ENCODE assay signal across 14 cellular contexts in the genomic region with DNA sequence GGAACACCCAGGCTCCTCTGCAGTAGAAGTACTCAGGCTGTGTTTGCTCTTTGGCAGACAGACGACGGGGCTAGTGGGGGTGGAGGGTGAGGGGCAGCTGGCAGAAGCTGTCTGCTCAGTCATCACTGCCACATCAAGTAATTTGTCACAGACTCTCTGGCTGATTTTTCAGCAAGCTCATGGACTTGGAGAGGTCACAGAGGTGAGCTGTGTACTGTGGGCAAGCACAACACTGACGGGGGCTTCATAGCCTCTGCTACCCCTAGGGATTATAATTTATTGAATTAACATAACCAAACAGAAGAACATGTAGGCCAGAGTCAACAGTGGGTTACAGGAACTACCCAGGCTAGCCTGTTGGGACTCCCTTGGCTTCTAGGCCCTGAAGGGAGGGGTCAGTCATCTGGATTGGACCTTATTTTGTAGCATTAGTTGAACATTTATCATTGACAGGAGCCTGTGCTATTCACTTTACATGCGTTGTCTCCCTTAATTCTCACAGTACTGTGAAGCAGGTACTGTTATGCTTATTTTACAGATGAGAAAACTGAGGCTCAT. TPM values are rescaled to one million over a fixed set of nuclear protein-coding genes. Genes with fewer than 3 reads are reported as not detected.
DNase-seq lines count a peak whose midpoint lies in the region; ATAC-seq and TF ChIP-seq lines count a peak whose summit lies in the region.
"Had no signal": no experiment of that assay in that cellular context is flagged by ENCODE, and none has a peak within 500 bp of the region (broad histone marks: within the 10 kb centered on the region; RNA-seq: fewer than 3 reads in every experiment).

No MANE protein-coding gene starts in this region.

- peak; percentile 64 for TF ChIP-seq POLR2A in erythroblast (IDR thresholded peaks at IDR 0.05; ENCODE audit: low read length)

- peaks cover 0 to 4% of the 10 kb centered on the region in 2 donors for H3K36me3 Mint-ChIP-seq in stimulated activated naive B cell treated with anti-CD40 and anti-IgM and Interleukin-4, amounts not matched to agents 10 μg/mL and 1 μg/mL and 100 μg/mL, for 72 hours
- no peaks in the 10 kb centered on the region for H3K36me3 Mint-ChIP-seq in activated T-cell treated with anti-CD3 and anti-CD28 coated beads, Interleukin-2, amount 50 U/mL, for 4 hours (ENCODE audit: insufficient read depth)
- H3K36me3 Mint-ChIP-seq: CD4-positive, CD25-positive, alpha-beta regulatory T cell had no signal

- H3K27me3 Mint-ChIP-seq in stimulated activated naive B cell treated with anti-CD40 and anti-IgM and Interleukin-4, amounts not matched to agents 10 μg/mL and 1 μg/mL and 100 μg/mL, for 72 hours = peaks cover 15 to 23% of the 10 kb centered on the region in 2 donors
- H3K27me3 Mint-ChIP-seq in activated T-cell treated with anti-CD3 and anti-CD28 coated beads, Interleukin-2, amount 50 U/mL, for 4 hours (ENCODE audit: low read depth) = peaks cover 13% of the 10 kb centered on the region

- H3K9me3 Mint-ChIP-seq in stimulated activated naive B cell treated with anti-CD40 and anti-IgM and Interleukin-4, amounts not matched to agents 10 μg/mL and 1 μg/mL and 100 μg/mL, for 72 hours = peaks cover 3 to 5% of the 10 kb centered on the region in 2 donors
- peaks cover 4% of the 10 kb centered on the region for H3K9me3 Mint-ChIP-seq in activated T-cell treated with anti-CD3 and anti-CD28 coated beads, Interleukin-2, amount 50 U/mL, for 4 hours
- H3K9me3 Mint-ChIP-seq: CD4-positive, CD25-positive, alpha-beta regulatory T cell had no signal

- no peak overlapping the region for H3K4me3 Mint-ChIP-seq in stimulated activated naive B cell treated with anti-CD40 and anti-IgM and Interleukin-4, amounts not matched to agents 10 μg/mL and 1 μg/mL and 100 μg/mL, for 72 hours
- H3K4me3 Mint-ChIP-seq in activated T-cell treated with anti-CD3 and anti-CD28 coated beads, Interleukin-2, amount 50 U/mL, for 4 hours = no peak overlapping the region
- H3K4me3 Mint-ChIP-seq: activated CD8-positive, alpha-beta T cell treated with anti-CD3 and anti-CD28 coated beads, Interleukin-2, amount 10 ng/mL, durations not matched to agents 7 days and 5 days; CD4-positive, CD25-positive, alpha-beta regulatory T cell; memory B cell; T-helper 17 cell had no signal

- DNase-seq in DMS53 (lab: John Stamatoyannopoulos, UW) (peak; percentile 83), NCI-H1694 treated with DMSO at 0.1 percent for 48 hours (lab: John Stamatoyannopoulos, UW) (peak; percentile 52), erythroblast (lab: John Stamatoyannopoulos, UW) (peak; percentile 45 to 53), omental fat pad (ENCODE audit: low spot score) (no peak), MV-4-11 (lab: John Stamatoyannopoulos, UW) (no peak)
- DNase-seq in stimulated activated naive B cell treated with anti-CD40 and anti-IgM and Interleukin-4, amounts not matched to agents 10 μg/mL and 1 μg/mL and 100 μg/mL, for 72 hours = no peak
- DNase-seq in effector CD4-positive, alpha-beta T cell = no peak
- no peak for DNase-seq in activated T-cell treated with anti-CD3 and anti-CD28 coated beads, Interleukin-2, amount 50 U/mL, for 4 hours
- DNase-seq: activated CD8-positive, alpha-beta T cell treated with anti-CD3 and anti-CD28 coated beads, Interleukin-2, amount 10 ng/mL, durations not matched to agents 7 days and 5 days; CD4-positive, CD25-positive, alpha-beta regulatory T cell; spleen; T-helper 17 cell had no signal

- no peak for TF ChIP-seq CTCF in omental fat pad (IDR thresholded peaks at IDR 0.05)

- H3K4me1 Mint-ChIP-seq in stimulated activated naive B cell treated with anti-CD40 and anti-IgM and Interleukin-4, amounts not matched to agents 10 μg/mL and 1 μg/mL and 100 μg/mL, for 72 hours = no peaks in the 10 kb centered on the region
- H3K4me1 Mint-ChIP-seq in activated T-cell treated with anti-CD3 and anti-CD28 coated beads, Interleukin-2, amount 50 U/mL, for 4 hours (ENCODE audit: low read depth) = no peaks in the 10 kb centered on the region
- H3K4me1 Mint-ChIP-seq: CD4-positive, CD25-positive, alpha-beta regulatory T cell; memory B cell had no signal

- peak; percentile 19 for ATAC-seq in omental fat pad (ENCODE audit: low FRiP score)
- ATAC-seq in stimulated activated naive B cell treated with anti-CD40 and anti-IgM and Interleukin-4, amounts not matched to agents 10 μg/mL and 1 μg/mL and 100 μg/mL, for 72 hours (replicated peaks) = no peak
- no peak for ATAC-seq in activated T-cell treated with anti-CD3 and anti-CD28 coated beads, Interleukin-2, amount 50 U/mL, for 4 hours
- ATAC-seq: activated CD8-positive, alpha-beta T cell treated with anti-CD3 and anti-CD28 coated beads, Interleukin-2, amount 10 ng/mL, durations not matched to agents 7 days and 5 days; T-helper 17 cell had no signal

- no peak overlapping the region for H3K27ac Mint-ChIP-seq in stimulated activated naive B cell treated with anti-CD40 and anti-IgM and Interleukin-4, amounts not matched to agents 10 μg/mL and 1 μg/mL and 100 μg/mL, for 72 hours
- H3K27ac Mint-ChIP-seq: activated CD8-positive, alpha-beta T cell treated with anti-CD3 and anti-CD28 coated beads, Interleukin-2, amount 10 ng/mL, durations not matched to agents 7 days and 5 days; CD4-positive, CD25-positive, alpha-beta regulatory T cell; memory B cell; T-helper 17 cell had no signal

RNA-seq across cellular contexts. Expression of gene KREMEN1, which starts 56.9 kb away (rescaled TPM):
- 10 to 100 TPM; 11.1 to 23.8 (median 13.9) TPM for total RNA-seq in omental fat pad
- under 1 TPM; 0.03 to 0.33 (median 0.03) TPM for total RNA-seq in activated T-cell treated with anti-CD3 and anti-CD28 coated beads, Interleukin-2, amount 50 U/mL, for 4 hours
- total RNA-seq: OCI-LY7 had no signal

Comparison
In these comparisons a context has a peak if more than half of its experiments do, and no peak if none do; other contexts are left out.
1. DNase-seq: peak in DMS53 (single experiment), NCI-H1694 treated with DMSO at 0.1 percent for 48 hours (single experiment) and erythroblast (2 of 2); none in omental fat pad (single experiment), stimulated activated naive B cell treated with anti-CD40 and anti-IgM and Interleukin-4, amounts not matched to agents 10 μg/mL and 1 μg/mL and 100 μg/mL, for 72 hours (single experiment), MV-4-11 (single experiment), effector CD4-positive, alpha-beta T cell (single experiment) and activated T-cell treated with anti-CD3 and anti-CD28 coated beads, Interleukin-2, amount 50 U/mL, for 4 hours (single experiment).
2. RNA of gene KREMEN1, which starts 56.9 kb away (total RNA-seq): 11.1 to 23.8 TPM in omental fat pad; 0.03 to 0.33 TPM in activated T-cell treated with anti-CD3 and anti-CD28 coated beads, Interleukin-2, amount 50 U/mL, for 4 hours; every median in the first group is over 4 times any median in the second.